Comparison of ENCODE assay signal across 14 cellular contexts in the genomic region with DNA sequence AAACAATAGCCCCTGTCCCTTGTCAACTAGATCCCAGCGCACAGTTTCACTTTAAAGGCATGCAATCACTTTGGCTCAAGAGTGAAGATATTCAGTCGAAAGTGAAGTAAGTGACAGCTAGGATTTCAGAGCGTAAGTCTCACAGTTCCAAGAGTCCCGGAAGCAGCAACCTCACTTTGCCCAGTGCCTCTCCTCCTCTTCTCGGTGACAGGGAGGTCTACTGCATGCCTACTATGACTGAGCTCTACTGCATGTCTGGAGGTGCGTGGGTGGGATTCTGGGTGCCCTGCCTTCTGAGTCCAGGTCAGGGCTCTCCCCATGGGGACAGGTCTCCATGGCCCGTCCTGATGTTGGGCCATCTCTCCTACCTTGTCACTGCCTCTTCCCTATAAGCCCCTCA. TPM values are rescaled to one million over a fixed set of nuclear protein-coding genes. Genes with fewer than 3 reads are reported as not detected.
DNase-seq lines count a peak whose midpoint lies in the region; ATAC-seq and TF ChIP-seq lines count a peak whose summit lies in the region.
"Had no signal": no experiment of that assay in that cellular context is flagged by ENCODE, and none has a peak within 500 bp of the region (broad histone marks: within the 10 kb centered on the region; RNA-seq: fewer than 3 reads in every experiment).

No MANE protein-coding gene starts in this region.

- H3K27me3 Mint-ChIP-seq in stimulated activated naive CD8-positive, alpha-beta T cell treated with anti-CD3 and anti-CD28 coated beads, Interleukin-15, amount 100 ng/mL, for 72 hours = no peaks in the 10 kb centered on the region

- TF ChIP-seq CTCF in lower lobe of right lung (IDR thresholded peaks at IDR 0.05) (no peak), PC-3 (conservative IDR thresholded peaks at IDR 0.05; ENCODE audit: low read depth, low read length) (no peak), right atrium auricular region (IDR thresholded peaks at IDR 0.05) (no peak)

- peak; percentile 55 to 61 for DNase-seq in activated CD4-positive, alpha-beta T cell treated with anti-CD3 and anti-CD28 coated beads for 4 hours
- DNase-seq in activated CD4-positive, alpha-beta T cell treated with anti-CD3 and anti-CD28 coated beads, Interleukin-2, amount 50 U/mL, for 1 hour = no peak
- DNase-seq in activated CD8-positive, alpha-beta memory T cell treated with anti-CD3 and anti-CD28 coated beads, Interleukin-2, amount 50 U/mL, for 48 hours = peak; percentile 70
- DNase-seq in lower lobe of right lung (no peak), occipital lobe (lab: John Stamatoyannopoulos, UW) (no peak), PC-3 (no peak), right atrium auricular region (ENCODE audit: low spot score) (no peak)
- DNase-seq in stimulated activated naive CD8-positive, alpha-beta T cell treated with anti-CD3 and anti-CD28 coated beads, Interleukin-15, amount 100 ng/mL, for 72 hours = peak; percentile 58 to 75
- DNase-seq: adrenal gland, cortex of kidney, GOT3, RPMI8226, T1000, transverse colon had no signal

- no peaks in the 10 kb centered on the region for H3K79me2 ChIP-seq in PC-3 (ENCODE audit: low read length)

- H3K4me1 Mint-ChIP-seq in stimulated activated naive CD8-positive, alpha-beta T cell treated with anti-CD3 and anti-CD28 coated beads, Interleukin-15, amount 100 ng/mL, for 72 hours = peaks cover 83% of the 10 kb centered on the region

- H3K27me3 ChIP-seq in lower lobe of right lung (ENCODE audit: low read depth) (no peaks in the 10 kb centered on the region), PC-3 (ENCODE audit: low read length) (peaks cover 77% of the 10 kb centered on the region), right atrium auricular region (no peaks in the 10 kb centered on the region)
- H3K27me3 ChIP-seq: adrenal gland, transverse colon had no signal

- H3K9me3 ChIP-seq in lower lobe of right lung = no peaks in the 10 kb centered on the region
- H3K9me3 ChIP-seq in PC-3 (ENCODE audit: low read length) = no peaks in the 10 kb centered on the region
- no peaks in the 10 kb centered on the region for H3K9me3 ChIP-seq in right atrium auricular region
- H3K9me3 ChIP-seq: adrenal gland, transverse colon had no signal

- CTCF ChIA-PET in PC-3 (lab: Charles Lee) = no interaction called here

- H2AFZ ChIP-seq in PC-3 (ENCODE audit: low read length) = no peak overlapping the region

- POLR2A ChIA-PET in PC-3 (lab: Charles Lee; ENCODE audit: unreplicated experiment) = no interaction called here

- ATAC-seq in lower lobe of right lung (peak; percentile 38 to 54), PC-3 (no peak)
- peak; percentile 98 for ATAC-seq in stimulated activated naive CD8-positive, alpha-beta T cell treated with anti-CD3 and anti-CD28 coated beads, Interleukin-15, amount 100 ng/mL, for 72 hours

- H3K9me3 Mint-ChIP-seq in stimulated activated naive CD8-positive, alpha-beta T cell treated with anti-CD3 and anti-CD28 coated beads, Interleukin-15, amount 100 ng/mL, for 72 hours = no peaks in the 10 kb centered on the region

- H3K9me2 ChIP-seq in PC-3 (replicated peaks; ENCODE audit: low read length) = no peaks in the 10 kb centered on the region

- BruUV-seq in PC-3 (replicated peaks; lab: Mats Ljungman, UMichigan) = no TSS peak

- no peaks in the 10 kb centered on the region for H3F3A ChIP-seq in PC-3 (ENCODE audit: low read length, unreplicated experiment)

- H3K9ac ChIP-seq in PC-3 (ENCODE audit: low read length) = no peak overlapping the region

- H3K4me2 ChIP-seq in PC-3 (ENCODE audit: low read length) = no peak overlapping the region

- no peaks in the 10 kb centered on the region for H4K20me1 ChIP-seq in PC-3 (ENCODE audit: low read length)

- H3K4me3 Mint-ChIP-seq in stimulated activated naive CD8-positive, alpha-beta T cell treated with anti-CD3 and anti-CD28 coated beads, Interleukin-15, amount 100 ng/mL, for 72 hours = peak overlapping the region; percentile 61 to 67

- intact Hi-C loops in lower lobe of right lung (cut with DNase I) (no loop called here), PC-3 (cut with micrococcal nuclease) (no loop called here)

- H3K4me1 ChIP-seq in lower lobe of right lung = peaks cover 24% of the 10 kb centered on the region
- no peaks in the 10 kb centered on the region for H3K4me1 ChIP-seq in PC-3 (ENCODE audit: insufficient read depth, low read length)
- H3K4me1 ChIP-seq in right atrium auricular region = no peaks in the 10 kb centered on the region
- H3K4me1 ChIP-seq: adrenal gland, transverse colon had no signal

- H3K36me3 ChIP-seq in lower lobe of right lung (no peaks in the 10 kb centered on the region), PC-3 (ENCODE audit: low read depth, low read length) (no peaks in the 10 kb centered on the region), right atrium auricular region (no peaks in the 10 kb centered on the region)
- H3K36me3 ChIP-seq: adrenal gland, transverse colon had no signal

- no peak overlapping the region for H3K4me3 ChIP-seq in lower lobe of right lung
- H3K4me3 ChIP-seq in PC-3 (ENCODE audit: low read length) = no peak overlapping the region
- no peak overlapping the region for H3K4me3 ChIP-seq in right atrium auricular region
- H3K4me3 ChIP-seq: adrenal gland, transverse colon had no signal

- H3K27ac Mint-ChIP-seq in stimulated activated naive CD8-positive, alpha-beta T cell treated with anti-CD3 and anti-CD28 coated beads, Interleukin-15, amount 100 ng/mL, for 72 hours = peak overlapping the region; percentile 28 to 72

- H3K27ac ChIP-seq in lower lobe of right lung (no peak overlapping the region), PC-3 (ENCODE audit: low read length) (no peak overlapping the region), right atrium auricular region (no peak overlapping the region)
- H3K27ac ChIP-seq: adrenal gland, transverse colon had no signal

RNA-seq across cellular contexts. Expression of a gene that starts 17.0 kb away (rescaled TPM):
- total RNA-seq in lower lobe of right lung = 8.1 TPM
- total RNA-seq in occipital lobe = 1.4 TPM
- total RNA-seq in PC-3 (2014; rRNA removed) = not detected in 2 replicates
- total RNA-seq in right atrium auricular region = under 1 TPM in 1 of 2 donors, not detected in 1; 0.43 TPM

Comparison
In these comparisons a context has a peak if more than half of its experiments do, and no peak if none do; other contexts are left out.
1. DNase-seq: peak in activated CD4-positive, alpha-beta T cell treated with anti-CD3 and anti-CD28 coated beads for 4 hours (2 of 2), activated CD8-positive, alpha-beta memory T cell treated with anti-CD3 and anti-CD28 coated beads, Interleukin-2, amount 50 U/mL, for 48 hours (single experiment) and stimulated activated naive CD8-positive, alpha-beta T cell treated with anti-CD3 and anti-CD28 coated beads, Interleukin-15, amount 100 ng/mL, for 72 hours (2 of 2); none in activated CD4-positive, alpha-beta T cell treated with anti-CD3 and anti-CD28 coated beads, Interleukin-2, amount 50 U/mL, for 1 hour (single experiment), lower lobe of right lung (single experiment), occipital lobe (single experiment), PC-3 (single experiment) and right atrium auricular region (single experiment).